Comparison of ENCODE assay signal across 8 cellular contexts in the genomic region with DNA sequence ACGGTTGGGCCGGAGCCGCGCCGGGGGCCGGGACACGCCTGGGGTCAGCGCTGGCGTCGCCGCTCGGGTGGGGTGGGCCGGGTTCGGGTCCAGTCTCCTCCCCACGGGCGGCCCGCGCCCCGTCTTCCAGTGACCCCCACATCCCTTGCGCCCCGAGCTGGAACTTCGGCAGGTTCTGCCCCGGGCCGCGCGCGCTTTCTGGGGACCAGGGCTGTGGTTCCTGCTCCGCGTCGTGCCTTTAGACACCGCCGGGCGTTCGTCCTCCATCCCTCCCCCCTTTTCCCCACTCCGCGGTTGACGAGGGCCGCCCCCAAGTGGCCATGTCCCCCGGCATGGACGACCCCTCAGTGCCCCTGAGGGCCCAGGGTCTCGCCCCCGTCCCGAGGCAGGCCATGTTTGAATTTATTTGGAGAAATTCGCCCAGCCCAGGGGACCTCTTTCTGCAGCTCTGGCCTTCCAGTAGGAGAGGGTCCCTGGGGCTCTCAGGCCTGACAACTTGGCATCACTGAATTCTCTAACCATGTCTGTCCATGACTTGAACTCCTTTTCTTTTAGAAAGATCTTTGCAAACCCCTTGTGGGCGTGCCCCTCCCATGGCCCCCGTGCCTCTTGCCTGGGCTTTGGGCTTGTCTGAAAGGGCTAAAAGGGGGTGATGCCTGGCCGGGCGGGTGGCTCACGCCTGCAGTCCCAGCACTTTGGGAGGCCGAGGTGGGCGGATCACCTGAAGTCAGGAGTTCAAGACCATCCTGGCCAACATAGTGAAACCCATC. TPM values are rescaled to one million over a fixed set of nuclear protein-coding genes. Genes with fewer than 3 reads are reported as not detected.
A peak's percentile ranks its signal among the peaks of the same experiment; 100 is the strongest.
DNase-seq lines count a peak whose midpoint lies in the region; ATAC-seq lines count a peak whose summit lies in the region.

No MANE protein-coding gene starts in this region.

- H3K9me3 Mint-ChIP-seq in activated naive CD4-positive, alpha-beta T cell treated with anti-CD3 and anti-CD28 coated beads for 36 hours = no peaks in the 10 kb centered on the region
- H3K9me3 Mint-ChIP-seq in effector memory CD8-positive, alpha-beta T cell = no peaks in the 10 kb centered on the region

- WGBS in urinary bladder = 14% methylated on average over 51 of the region's 51 CpGs

- no peak overlapping the region for H3K27ac Mint-ChIP-seq in activated naive CD4-positive, alpha-beta T cell treated with anti-CD3 and anti-CD28 coated beads for 36 hours
- H3K27ac Mint-ChIP-seq in effector memory CD8-positive, alpha-beta T cell = peak overlapping the region in 1 of 2 donors; percentile 99

- H3K4me1 Mint-ChIP-seq in activated naive CD4-positive, alpha-beta T cell treated with anti-CD3 and anti-CD28 coated beads for 36 hours (ENCODE audit: low read depth) = peaks cover 30% of the 10 kb centered on the region
- H3K4me1 Mint-ChIP-seq in effector memory CD8-positive, alpha-beta T cell (ENCODE audit: low read depth in 2 of 2) = peaks cover 25 to 29% of the 10 kb centered on the region in 2 donors

- peaks cover 4% of the 10 kb centered on the region for H3K27me3 Mint-ChIP-seq in activated naive CD4-positive, alpha-beta T cell treated with anti-CD3 and anti-CD28 coated beads for 36 hours (ENCODE audit: low read depth)
- no peaks in the 10 kb centered on the region for H3K27me3 Mint-ChIP-seq in effector memory CD8-positive, alpha-beta T cell

- H3K36me3 ChIP-seq in mucosa of rectum (ENCODE audit: control insufficient read depth in 2 of 2, insufficient read depth in 2 of 2, low read length in 2 of 2) (peaks cover 0 to 2% of the 10 kb centered on the region in 2 donors), urinary bladder (ENCODE audit: insufficient read depth) (no peaks in the 10 kb centered on the region)

- intact Hi-C loops in activated naive CD4-positive, alpha-beta T cell treated with anti-CD3 and anti-CD28 coated beads for 36 hours (cut with micrococcal nuclease) = no loop called here

- ATAC-seq in effector memory CD8-positive, alpha-beta T cell (replicated peaks) = no peak
- ATAC-seq in GM18867 (IDR thresholded peaks at IDR 0.05; ENCODE audit: unreplicated experiment) = no peak

- DNase-seq in activated naive CD4-positive, alpha-beta T cell treated with anti-CD3 and anti-CD28 coated beads for 36 hours = no peak
- DNase-seq in activated naive CD4-positive, alpha-beta T cell treated with Interleukin-2 at 50 U/mL for 16 hours = no peak
- DNase-seq in effector memory CD8-positive, alpha-beta T cell = no peak
- DNase-seq in stimulated activated CD4-positive, alpha-beta T cell treated with anti-CD3 and anti-CD28 coated beads, Interleukin-2, amount 100 ng/mL, for 24 hours = no peak
- no peak for DNase-seq in NCI-H69 (lab: John Stamatoyannopoulos, UW)

- H3K27me3 ChIP-seq in mucosa of rectum (ENCODE audit: control insufficient read depth in 2 of 2, insufficient read depth in 2 of 2, low read length in 2 of 2) = no peaks in the 10 kb centered on the region

- H3K4me1 ChIP-seq in mucosa of rectum (ENCODE audit: control insufficient read depth in 2 of 2, insufficient read depth in 2 of 2, low read length in 2 of 2) (peaks cover 28 to 32% of the 10 kb centered on the region in 2 donors), urinary bladder (ENCODE audit: insufficient read depth) (no peaks in the 10 kb centered on the region)

- peak overlapping the region in 1 of 2 donors; percentile 64 for H3K9ac ChIP-seq in mucosa of rectum (ENCODE audit: low read depth in 1 of 2, low read length in 2 of 2)

- peaks cover 5% of the 10 kb centered on the region for H3K36me3 Mint-ChIP-seq in activated naive CD4-positive, alpha-beta T cell treated with anti-CD3 and anti-CD28 coated beads for 36 hours (ENCODE audit: low read depth)
- H3K36me3 Mint-ChIP-seq in effector memory CD8-positive, alpha-beta T cell (ENCODE audit: insufficient read depth) = peaks cover 63% of the 10 kb centered on the region

- peak overlapping the region; percentile 49 to 56 for H3K4me3 ChIP-seq in mucosa of rectum (ENCODE audit: low read length in 2 of 2)
- H3K4me3 ChIP-seq in urinary bladder (ENCODE audit: low read depth, low read length) = peak overlapping the region; percentile 44

- peak overlapping the region; percentile 12 for H3K4me3 Mint-ChIP-seq in activated naive CD4-positive, alpha-beta T cell treated with anti-CD3 and anti-CD28 coated beads for 36 hours
- peak overlapping the region; percentile 85 to 95 for H3K4me3 Mint-ChIP-seq in effector memory CD8-positive, alpha-beta T cell

- H3K9me3 ChIP-seq in mucosa of rectum (ENCODE audit: control insufficient read depth in 2 of 2, low read length in 2 of 2) = no peaks in the 10 kb centered on the region

- CTCF ChIA-PET in activated naive CD4-positive, alpha-beta T cell treated with anti-CD3 and anti-CD28 coated beads for 36 hours (lab: Charles Lee) = interaction anchor here (1.6 kb wide), 1 partner anchor 15 kb away, joined by 6 read pairs; no protein-coding TSS in a partner anchor

- H3K27ac ChIP-seq in mucosa of rectum (ENCODE audit: low read depth in 2 of 2, low read length in 2 of 2) (peak overlapping the region in 1 of 2 donors; percentile 43), urinary bladder (ENCODE audit: low read depth) (peak overlapping the region; percentile 11)

RNA-seq across cellular contexts. Expression of a gene that starts 3.4 kb away (rescaled TPM):
- total RNA-seq in activated naive CD4-positive, alpha-beta T cell treated with anti-CD3 and anti-CD28 coated beads for 36 hours = 100 to 1,000 TPM; 109 to 114 TPM
- total RNA-seq in urinary bladder = 79.3 TPM
- 426 TPM for polyA plus RNA-seq in urinary bladder

RNA-seq across cellular contexts. Expression of a gene that starts 10.6 kb away (rescaled TPM):
- total RNA-seq in activated naive CD4-positive, alpha-beta T cell treated with anti-CD3 and anti-CD28 coated beads for 36 hours = 10 to 100 TPM; 57.7 to 59.9 TPM
- total RNA-seq in urinary bladder = 38.9 TPM
- polyA plus RNA-seq in urinary bladder = 64.6 TPM

RNA-seq across cellular contexts. Expression of a gene that starts 23.5 kb away (rescaled TPM):
- total RNA-seq in activated naive CD4-positive, alpha-beta T cell treated with anti-CD3 and anti-CD28 coated beads for 36 hours = under 1 TPM in 1 of 2 experiments, not detected in 1; 0.79 TPM
- 1.8 TPM for total RNA-seq in urinary bladder
- 12.8 TPM for polyA plus RNA-seq in urinary bladder

RNA-seq across cellular contexts. Expression of a gene that starts 41.4 kb away (rescaled TPM):
- total RNA-seq in activated naive CD4-positive, alpha-beta T cell treated with anti-CD3 and anti-CD28 coated beads for 36 hours = 10 to 100 TPM; 16.2 to 16.3 TPM
- 30.5 TPM for total RNA-seq in urinary bladder
- 41.1 TPM for polyA plus RNA-seq in urinary bladder
